Comparison of ENCODE assay signal across 10 cellular contexts in the genomic region with DNA sequence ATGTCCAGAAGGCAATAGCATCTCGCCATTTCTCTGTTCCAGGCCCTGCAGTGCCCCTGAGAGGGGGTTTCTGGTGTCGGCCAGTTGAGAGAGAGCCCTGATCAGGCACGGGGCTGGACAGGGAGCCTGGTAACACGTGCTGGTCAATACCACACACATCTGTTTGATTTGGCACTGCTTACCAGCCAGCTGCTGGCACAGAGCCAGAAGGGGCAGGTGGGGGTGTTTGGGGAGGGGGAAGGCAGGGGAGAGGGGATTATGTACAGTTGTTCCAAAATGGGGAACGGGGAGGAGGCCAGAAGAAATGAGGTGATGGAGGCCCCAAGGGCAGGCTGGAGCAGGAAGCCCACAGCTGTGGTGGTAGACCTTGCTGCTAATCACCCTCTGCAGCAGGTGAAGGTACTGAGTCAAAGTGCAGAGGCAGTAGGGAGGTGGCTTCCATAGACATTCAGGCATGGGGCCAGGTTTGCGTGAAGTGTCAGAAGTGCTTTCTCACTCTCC.
DNase-seq lines count a peak whose midpoint lies in the region; ATAC-seq and FAIRE-seq lines count a peak whose summit lies in the region.
"Had no signal": no experiment of that assay in that cellular context is flagged by ENCODE, and none has a peak within 500 bp of the region (broad histone marks: within the 10 kb centered on the region; RNA-seq: fewer than 3 reads in every experiment).

No MANE protein-coding gene starts in this region.

- 37% methylated on average over 6 of the region's 6 CpGs for WGBS in thymus

- H3K27me3 ChIP-seq in thymus (ENCODE audit: control insufficient read depth, insufficient read depth) = no peaks in the 10 kb centered on the region

- H3K4me3 ChIP-seq in thymus (ENCODE audit: low read length) = no peak overlapping the region

- intact Hi-C loops in activated naive CD4-positive, alpha-beta T cell treated with anti-CD3 and anti-CD28 coated beads for 36 hours (cut with micrococcal nuclease) = loop anchor here (1.0 kb wide), 1 partner anchor 24 kb away; no protein-coding TSS in a partner anchor

- peak overlapping the region; percentile 64 for H3K27ac ChIP-seq in thymus (ENCODE audit: low read depth)

- peaks cover 24% of the 10 kb centered on the region for H3K4me1 Mint-ChIP-seq in activated naive CD4-positive, alpha-beta T cell treated with anti-CD3 and anti-CD28 coated beads for 36 hours (ENCODE audit: low read depth)
- H3K4me1 Mint-ChIP-seq in effector memory CD8-positive, alpha-beta T cell (ENCODE audit: low read depth in 2 of 2) = peaks cover 47 to 56% of the 10 kb centered on the region in 2 donors

- ATAC-seq in effector memory CD8-positive, alpha-beta T cell (replicated peaks) = peak; percentile 56
- ATAC-seq in GM19455 (IDR thresholded peaks at IDR 0.05; ENCODE audit: unreplicated experiment) = no peak

- peak overlapping the region; percentile 14 for H3K4me3 Mint-ChIP-seq in activated naive CD4-positive, alpha-beta T cell treated with anti-CD3 and anti-CD28 coated beads for 36 hours
- H3K4me3 Mint-ChIP-seq in effector memory CD8-positive, alpha-beta T cell = peak overlapping the region; percentile 73 to 85

- no peaks in the 10 kb centered on the region for H3K36me3 Mint-ChIP-seq in activated naive CD4-positive, alpha-beta T cell treated with anti-CD3 and anti-CD28 coated beads for 36 hours (ENCODE audit: low read depth)
- H3K36me3 Mint-ChIP-seq in effector memory CD8-positive, alpha-beta T cell (ENCODE audit: insufficient read depth) = peaks cover 4% of the 10 kb centered on the region

- no peaks in the 10 kb centered on the region for H3K9me3 Mint-ChIP-seq in activated naive CD4-positive, alpha-beta T cell treated with anti-CD3 and anti-CD28 coated beads for 36 hours
- no peaks in the 10 kb centered on the region for H3K9me3 Mint-ChIP-seq in effector memory CD8-positive, alpha-beta T cell

- FAIRE-seq in RCC 7860 (lab: Jason Lieb, UNC) = no peak
- FAIRE-seq: islet of Langerhans had no signal

- H3K36me3 ChIP-seq in thymus (ENCODE audit: control insufficient read depth, insufficient read depth) = no peaks in the 10 kb centered on the region

- CTCF ChIA-PET in activated naive CD4-positive, alpha-beta T cell treated with anti-CD3 and anti-CD28 coated beads for 36 hours (lab: Charles Lee) = interaction anchor here (0.5 to 1.9 kb wide), 4 partner anchors 26 to 260 kb away, joined by 3 to 5 read pairs (median 4); no protein-coding TSS in a partner anchor

- peak overlapping the region; percentile 71 for H3K27ac Mint-ChIP-seq in activated naive CD4-positive, alpha-beta T cell treated with anti-CD3 and anti-CD28 coated beads for 36 hours
- peak overlapping the region; percentile 96 to 98 for H3K27ac Mint-ChIP-seq in effector memory CD8-positive, alpha-beta T cell

- no peaks in the 10 kb centered on the region for H3K9me3 ChIP-seq in thymus (ENCODE audit: control insufficient read depth)

- H3K4me1 ChIP-seq in thymus (ENCODE audit: control insufficient read depth, insufficient read depth, low read length) = peaks cover 43% of the 10 kb centered on the region

- peak; percentile 23 for DNase-seq in activated naive CD4-positive, alpha-beta T cell treated with anti-CD3 and anti-CD28 coated beads for 36 hours
- no peak for DNase-seq in activated naive CD4-positive, alpha-beta T cell (lab: John Stamatoyannopoulos, UW)
- peak; percentile 57 for DNase-seq in NCI-H510A (lab: John Stamatoyannopoulos, UW)
- DNase-seq in effector memory CD8-positive, alpha-beta T cell = no peak
- DNase-seq in RCC 7860 (ENCODE audit: low spot score) = no peak
- DNase-seq in DMS114 treated with DMSO at 0.1 percent for 48 hours (lab: John Stamatoyannopoulos, UW; ENCODE audit: unreplicated experiment) = no peak
- DNase-seq: Right ventricle myocardium superior had no signal

- no peaks in the 10 kb centered on the region for H3K27me3 Mint-ChIP-seq in activated naive CD4-positive, alpha-beta T cell treated with anti-CD3 and anti-CD28 coated beads for 36 hours (ENCODE audit: low read depth)
- H3K27me3 Mint-ChIP-seq in effector memory CD8-positive, alpha-beta T cell = no peaks in the 10 kb centered on the region

Comparison
In these comparisons a context has a peak if more than half of its experiments do, and no peak if none do; other contexts are left out.
1. DNase-seq: peak in activated naive CD4-positive, alpha-beta T cell treated with anti-CD3 and anti-CD28 coated beads for 36 hours (single experiment) and NCI-H510A (single experiment); none in activated naive CD4-positive, alpha-beta T cell (0 of 4), effector memory CD8-positive, alpha-beta T cell (0 of 3), RCC 7860 (single experiment) and DMS114 treated with DMSO at 0.1 percent for 48 hours (single experiment).